In genomic region chr7:151204383-151205032, GRCh38 we compare ENCODE assay signal across 1 cellular context.
TF ChIP-seq lines count a peak whose summit lies in the region.

No MANE protein-coding gene starts in this region.

TF ChIP-seq in H1, 55 proteins besides CTCF, POLR2A, EP300 and RAD21:
- TF ChIP-seq, protein P1, sequence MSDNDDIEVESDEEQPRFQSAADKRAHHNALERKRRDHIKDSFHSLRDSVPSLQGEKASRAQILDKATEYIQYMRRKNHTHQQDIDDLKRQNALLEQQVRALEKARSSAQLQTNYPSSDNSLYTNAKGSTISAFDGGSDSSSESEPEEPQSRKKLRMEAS (IDR thresholded peaks at IDR 0.05) = no peak; the same call in 1 of the 2 replicates
- TF ChIP-seq, protein P2, sequence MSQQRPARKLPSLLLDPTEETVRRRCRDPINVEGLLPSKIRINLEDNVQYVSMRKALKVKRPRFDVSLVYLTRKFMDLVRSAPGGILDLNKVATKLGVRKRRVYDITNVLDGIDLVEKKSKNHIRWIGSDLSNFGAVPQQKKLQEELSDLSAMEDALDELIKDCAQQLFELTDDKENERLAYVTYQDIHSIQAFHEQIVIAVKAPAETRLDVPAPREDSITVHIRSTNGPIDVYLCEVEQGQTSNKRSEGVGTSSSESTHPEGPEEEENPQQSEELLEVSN (IDR thresholded peaks at IDR 0.05) = peak; percentile 46; the same call in 1 of the 2 replicates
